ENCODE assay signal across 9 cellular contexts in genomic region chr11:65917077-65917433, GRCh38. TPM values are rescaled to one million over a fixed set of nuclear protein-coding genes. Genes with fewer than 3 reads are reported as not detected.
DNase-seq lines count a peak whose midpoint lies in the region; ATAC-seq and TF ChIP-seq lines count a peak whose summit lies in the region.
"Had no signal": no experiment of that assay in that cellular context is flagged by ENCODE, and none has a peak within 500 bp of the region (broad histone marks: within the 10 kb centered on the region; RNA-seq: fewer than 3 reads in every experiment).

No MANE protein-coding gene starts in this region.

- H3K9me3 ChIP-seq in AG04450 (ENCODE audit: control insufficient read depth, insufficient read depth, low read length), result peaks cover 11% of the 10 kb centered on the region; the same call in 1 of the 2 replicates
- no peaks in the 10 kb centered on the region for H3K9me3 ChIP-seq in lower lobe of right lung
- H3K9me3 ChIP-seq in thyroid gland, result no peaks in the 10 kb centered on the region

- CTCF ChIA-PET in AG04450 (lab: Charles Lee), result interaction anchor here (1.1 to 1.3 kb wide), 2 partner anchors 28 to 33 kb away, joined by 4 to 7 read pairs; partner anchors contain the start of gene FIBP
- CTCF ChIA-PET in RWPE1 (lab: Yijun Ruan, JAX), result no interaction called here

- TF ChIP-seq CTCF in AG04450 (IDR thresholded peaks at IDR 0.05; ENCODE audit: low read depth, low read length) (no peak), RWPE1 (conservative IDR thresholded peaks at IDR 0.05; ENCODE audit: low read depth) (no peak), lower lobe of right lung (IDR thresholded peaks at IDR 0.05) (no peak), thyroid gland (IDR thresholded peaks at IDR 0.05) (no peak)

- ATAC-seq in lower lobe of right lung (no peak), GM18907 (IDR thresholded peaks at IDR 0.05; ENCODE audit: unreplicated experiment) (no peak)

- no peak for DNase-seq in AG04450 (ENCODE audit: low read depth, low spot score)
- no peak for DNase-seq in RWPE1 (ENCODE audit: low spot score)
- DNase-seq in lower lobe of right lung, result no peak
- DNase-seq in thyroid gland, result no peak
- DNase-seq in NCI-H1417 (lab: John Stamatoyannopoulos, UW), result no peak
- DNase-seq: midbrain had no signal

- H3K4me1 ChIP-seq in lower lobe of right lung, result peaks cover 54% of the 10 kb centered on the region
- H3K4me1 ChIP-seq in thyroid gland, result peaks cover 27 to 50% of the 10 kb centered on the region in 2 donors

- H3K4me3 ChIP-seq in AG04450 (ENCODE audit: low read depth, low read length) (peak overlapping the region; percentile 94), lower lobe of right lung (peak overlapping the region; percentile 98), thyroid gland (replicated peaks in 1 of 3) (peak overlapping the region in 1 of 3 donors; percentile 84)

- WGBS in thyroid gland, 2 donors, result 96 to 100% methylated on average over 3 of the region's 3 CpGs

- H3K36me3 ChIP-seq in lower lobe of right lung, result peaks cover 11% of the 10 kb centered on the region
- peaks cover 0 to 3% of the 10 kb centered on the region in 2 donors for H3K36me3 ChIP-seq in thyroid gland

- H3K27ac ChIP-seq in AG04450 (ENCODE audit: low read depth, low read length), result peak overlapping the region; percentile 99
- peak overlapping the region; percentile 93 for H3K27ac ChIP-seq in RWPE1
- no peak overlapping the region for H3K27ac ChIP-seq in lower lobe of right lung
- peak overlapping the region in 1 of 3 donors; percentile 73 for H3K27ac ChIP-seq in thyroid gland

- POLR2A ChIA-PET in AG04450 (lab: Yijun Ruan, JAX), result interaction anchor here (0.6 to 4.9 kb wide), 2 partner anchors 26 to 43 kb away, joined by 8 to 124 read pairs; partner anchors contain the start of genes CCDC85B and FIBP
- POLR2A ChIA-PET in RWPE1 (lab: Yijun Ruan, JAX; ENCODE audit: low non-redundant PET), result no interaction called here

- intact Hi-C loops in lower lobe of right lung (cut with DNase I) (no loop called here), thyroid gland (cut with DNase I) (loop anchor here (5.0 kb wide), 1 partner anchor 45 kb away; the partner anchor contains the start of gene SART1)

- H3K27me3 ChIP-seq in AG04450 (ENCODE audit: control insufficient read depth, insufficient read depth, low read length) (no peaks in the 10 kb centered on the region), lower lobe of right lung (ENCODE audit: low read depth) (no peaks in the 10 kb centered on the region), thyroid gland (no peaks in the 10 kb centered on the region)

- no peak for TF ChIP-seq POLR2A in thyroid gland (IDR thresholded peaks at IDR 0.05)

RNA-seq across cellular contexts. Expression of gene C11orf68, which starts 1.8 kb away (rescaled TPM):
- polyA plus RNA-seq in AG04450 (2011; rRNA removed), result 32.9 and 52.2 TPM in 2 replicates
- polyA minus RNA-seq in AG04450 (2011; rRNA and poly(A)+ RNA removed), result 34.1 and 50.1 TPM in 2 replicates
- total RNA-seq in lower lobe of right lung, result 36.5 TPM
- total RNA-seq in thyroid gland, result 10 to 100 TPM; 17.7 to 27.1 (median 20.9) TPM

RNA-seq across cellular contexts. Expression of gene DRAP1, which starts 2.2 kb away (rescaled TPM):
- polyA plus RNA-seq in AG04450 (2011; rRNA removed), result 96.9 and 130 TPM in 2 replicates
- 34.5 and 39.0 TPM in 2 replicates for polyA minus RNA-seq in AG04450 (2011; rRNA and poly(A)+ RNA removed)
- total RNA-seq in lower lobe of right lung (63.3 TPM), thyroid gland (100 to 1,000 TPM in 3 of 4 donors, 10 to 100 TPM in 1; 82.0 to 184 (median 132) TPM)

RNA-seq across cellular contexts. Expression of gene FOSL1, which starts 16.9 kb away (rescaled TPM):
- polyA plus RNA-seq in AG04450 (2011; rRNA removed), result 7.9 and 16.1 TPM in 2 replicates
- polyA minus RNA-seq in AG04450 (2011; rRNA and poly(A)+ RNA removed), result 12.5 and 17.6 TPM in 2 replicates
- total RNA-seq in lower lobe of right lung, result 2.2 TPM
- total RNA-seq in thyroid gland, result 1 to 10 TPM in 3 of 4 donors, under 1 TPM in 1; 0.33 to 1.6 (median 1.5) TPM

RNA-seq across cellular contexts. Expression of gene CCDC85B, which starts 26.6 kb away (rescaled TPM):
- polyA plus RNA-seq in AG04450 (2011; rRNA removed), result 13.1 and 20.2 TPM in 2 replicates
- polyA minus RNA-seq in AG04450 (2011; rRNA and poly(A)+ RNA removed), result 2.3 and 2.8 TPM in 2 replicates
- total RNA-seq in lower lobe of right lung (28.6 TPM), thyroid gland (10 to 100 TPM; 29.8 to 73.8 (median 42.9) TPM)

RNA-seq across cellular contexts. Expression of gene TSGA10IP, which starts 28.2 kb away (rescaled TPM):
- polyA plus RNA-seq in AG04450 (2011; rRNA removed), result not detected in 2 replicates
- polyA minus RNA-seq in AG04450 (2011; rRNA and poly(A)+ RNA removed), result not detected in 2 replicates
- total RNA-seq in lower lobe of right lung, result not detected
- total RNA-seq in thyroid gland, result under 1 TPM in 1 of 4 donors, not detected in 3; 0.33 TPM
- total RNA-seq: G401, SK-MEL-5 had no signal
